10 cellular contexts compared by ENCODE assay signal in genomic region chr19:4197625-4198466, GRCh38.
A peak's percentile ranks its signal among the peaks of the same experiment; 100 is the strongest.
DNase-seq lines count a peak whose midpoint lies in the region; ATAC-seq and TF ChIP-seq lines count a peak whose summit lies in the region.
"Had no signal": no experiment of that assay in that cellular context is flagged by ENCODE, and none has a peak within 500 bp of the region (broad histone marks: within the 10 kb centered on the region; RNA-seq: fewer than 3 reads in every experiment).

No MANE protein-coding gene starts in this region.

- in situ Hi-C loops in HAP-1 (cut with MboI; ENCODE audit: low sequenced_read_pairs) = no loop called here

- H3K27ac Mint-ChIP-seq in nephron = no peak overlapping the region
- H3K27ac Mint-ChIP-seq: activated T-cell treated with anti-CD3 and anti-CD28 coated beads, Interleukin-2, amount 50 U/mL, for 24 hours had no signal

- H3K4me3 Mint-ChIP-seq in nephron = peak overlapping the region; percentile 65 to 76 (median 76)
- H3K4me3 Mint-ChIP-seq: activated T-cell treated with anti-CD3 and anti-CD28 coated beads, Interleukin-2, amount 50 U/mL, for 24 hours had no signal

- DNase-seq in NCI-H2171 treated with DMSO at 0.1 percent for 48 hours (lab: John Stamatoyannopoulos, UW) (peak; percentile 22), NCI-H2171 (lab: John Stamatoyannopoulos, UW) (no peak), HAP-1 (ENCODE audit: low spot score in 2 of 2) (peak in 1 of 2 experiments; percentile 55), astrocyte of the hippocampus (ENCODE audit: low read depth, low spot score) (peak; percentile 14), SW480 (ENCODE audit: low spot score) (no peak), HuH-7.5 (ENCODE audit: low spot score) (no peak)
- DNase-seq: activated T-cell treated with anti-CD3 and anti-CD28 coated beads, Interleukin-2, amount 50 U/mL, for 24 hours; NCI-H1436 had no signal

- H3K4me1 ChIP-seq in HAP-1 = no peaks in the 10 kb centered on the region

- peaks cover 37% of the 10 kb centered on the region for H3K27me3 ChIP-seq in HAP-1 (ENCODE audit: low read depth)

- H3K4me3 ChIP-seq in HAP-1 = peak overlapping the region; percentile 7; the same call in 1 of the 2 replicates

- H3K36me3 Mint-ChIP-seq in nephron (ENCODE audit: low read depth) = peaks cover 7% of the 10 kb centered on the region

- ATAC-seq in GM21367 (IDR thresholded peaks at IDR 0.05; ENCODE audit: unreplicated experiment) = no peak

- H3K9me3 Mint-ChIP-seq in nephron = peaks cover 6% of the 10 kb centered on the region

- no peak for TF ChIP-seq CTCF in nephron (IDR thresholded peaks at IDR 0.05; ENCODE audit: unreplicated experiment in 3 of 3)

- H3K4me1 Mint-ChIP-seq in nephron = peaks cover 11% of the 10 kb centered on the region

- no peaks in the 10 kb centered on the region for H3K9me3 ChIP-seq in HAP-1

- H3K27me3 Mint-ChIP-seq in nephron (ENCODE audit: low read depth) = peaks cover 91% of the 10 kb centered on the region

- no peaks in the 10 kb centered on the region for H3K36me3 ChIP-seq in HAP-1 (replicated peaks)

Comparison
In these comparisons a context has a peak if more than half of its experiments do, and no peak if none do; other contexts are left out.
1. DNase-seq: peak in NCI-H2171 treated with DMSO at 0.1 percent for 48 hours (single experiment) and astrocyte of the hippocampus (single experiment); none in NCI-H2171 (single experiment), SW480 (single experiment) and HuH-7.5 (single experiment).